Comparison of ENCODE assay signal across 14 cellular contexts in genomic region chr5:78720234-78720985, GRCh38.
A peak's percentile ranks its signal among the peaks of the same experiment; 100 is the strongest.
DNase-seq lines count a peak whose midpoint lies in the region; ATAC-seq, FAIRE-seq and TF ChIP-seq lines count a peak whose summit lies in the region.
"Had no signal": no experiment of that assay in that cellular context is flagged by ENCODE, and none has a peak within 500 bp of the region (broad histone marks: within the 10 kb centered on the region; RNA-seq: fewer than 3 reads in every experiment).

No MANE protein-coding gene starts in this region.

- BruUV-seq in PC-3 (replicated peaks; lab: Mats Ljungman, UMichigan) = TSS peak; percentile 76

- intact Hi-C loops in PC-3 (cut with micrococcal nuclease) = loop anchor here (5.0 kb wide), 3 partner anchors 48 to 123 kb away; partner anchors contain the start of gene LHFPL2
- intact Hi-C loops in sciatic nerve (cut with DNase I) = no loop called here

- peak overlapping the region; percentile 64 for H2AFZ ChIP-seq in PC-3 (ENCODE audit: low read length)
- peak overlapping the region; percentile 28 for H2AFZ ChIP-seq in keratinocyte (ENCODE audit: control insufficient read depth, low read length)

- dilution Hi-C loops in keratinocyte (cut with MboI; ENCODE audit: extremely low pct_ligation_motif_present, low sequenced_read_pairs) = no loop called here

- no peak for FAIRE-seq in keratinocyte (lab: Jason Lieb, UNC)
- FAIRE-seq: colon had no signal

- no peaks in the 10 kb centered on the region for H3F3A ChIP-seq in PC-3 (ENCODE audit: low read length, unreplicated experiment)

- H3K4me2 ChIP-seq in PC-3 (ENCODE audit: low read length) (peak overlapping the region; percentile 77), keratinocyte (ENCODE audit: control insufficient read depth, extremely low read depth, insufficient read depth, low read depth, low read length) (peak overlapping the region; percentile 17)

- no peaks in the 10 kb centered on the region for H3K36me3 ChIP-seq in PC-3 (ENCODE audit: low read depth, low read length)
- no peaks in the 10 kb centered on the region for H3K36me3 ChIP-seq in keratinocyte (ENCODE audit: control insufficient read depth in 2 of 2, extremely low read depth in 1 of 2, insufficient read depth in 2 of 2, low read length in 2 of 2)
- H3K36me3 ChIP-seq: adrenal gland had no signal

- H3K4me1 ChIP-seq in PC-3 (ENCODE audit: insufficient read depth, low read length) (peaks cover 15% of the 10 kb centered on the region), keratinocyte (ENCODE audit: control insufficient read depth, extremely low read depth, insufficient read depth, low read length) (peaks cover 5% of the 10 kb centered on the region)
- H3K4me1 ChIP-seq: adrenal gland had no signal

- H3K9me3 ChIP-seq in PC-3 (ENCODE audit: low read length) (no peaks in the 10 kb centered on the region), keratinocyte (ENCODE audit: control insufficient read depth, low read depth, low read length) (no peaks in the 10 kb centered on the region)
- H3K9me3 ChIP-seq: adrenal gland had no signal

- CTCF ChIA-PET in PC-3 (lab: Charles Lee) = interaction anchor here (0.7 kb wide), 1 partner anchor 1661 kb away, joined by 3 read pairs; no protein-coding TSS in a partner anchor

- TF ChIP-seq CTCF in PC-3 (conservative IDR thresholded peaks at IDR 0.05; ENCODE audit: low read depth, low read length) (no peak), keratinocyte (optimal IDR thresholded peaks at IDR 0.05 in 1 of 3, IDR thresholded peaks at IDR 0.05 in 1 of 3, conservative IDR thresholded peaks at IDR 0.05 in 1 of 3; ENCODE audit: extremely low read depth in 1 of 3, insufficient read depth in 2 of 3, low read length in 3 of 3) (no peak)

- H3K79me2 ChIP-seq in PC-3 (ENCODE audit: low read length) = no peaks in the 10 kb centered on the region
- H3K79me2 ChIP-seq in keratinocyte (ENCODE audit: control insufficient read depth, insufficient read depth, low read length) = no peaks in the 10 kb centered on the region

- H4K20me1 ChIP-seq in PC-3 (ENCODE audit: low read length) (no peaks in the 10 kb centered on the region), keratinocyte (ENCODE audit: control insufficient read depth, extremely low read depth, insufficient read depth, low read length) (no peaks in the 10 kb centered on the region)

- H3K27ac ChIP-seq in PC-3 (ENCODE audit: low read length) (peak overlapping the region; percentile 49), keratinocyte (ENCODE audit: control insufficient read depth, insufficient read depth, low read length) (no peak overlapping the region)
- H3K27ac ChIP-seq: adrenal gland had no signal

- H3K9ac ChIP-seq in PC-3 (ENCODE audit: low read length) = no peak overlapping the region
- H3K9ac ChIP-seq in keratinocyte (ENCODE audit: control insufficient read depth, extremely low read depth, insufficient read depth, low read length) = no peak overlapping the region

- DNase-seq in DMS53 (lab: John Stamatoyannopoulos, UW) = peak; percentile 70
- DNase-seq in PC-3 = no peak
- no peak for DNase-seq in keratinocyte (ENCODE audit: low read depth, low spot score)
- DNase-seq in sciatic nerve (ENCODE audit: low spot score) = no peak
- DNase-seq in HK-2 (ENCODE audit: unreplicated experiment) = no peak
- no peak for DNase-seq in mucosa of gallbladder (ENCODE audit: low spot score)
- DNase-seq: adrenal gland; C1 segment of cervical spinal cord; KG1; NCI-H187; stimulated activated CD4-positive, alpha-beta T cell treated with anti-CD3 and anti-CD28 coated beads, Interleukin-2, amount 100 ng/mL, for 24 hours had no signal

- ATAC-seq in PC-3 (peak; percentile 86), sciatic nerve (peak; percentile 41), GM18909 (IDR thresholded peaks at IDR 0.05; ENCODE audit: poor library complexity, unreplicated experiment) (no peak), GM18858 (IDR thresholded peaks at IDR 0.05; ENCODE audit: unreplicated experiment) (no peak)

- H3K9me2 ChIP-seq in PC-3 (replicated peaks; ENCODE audit: low read length) = no peaks in the 10 kb centered on the region

- POLR2A ChIA-PET in PC-3 (lab: Charles Lee; ENCODE audit: unreplicated experiment) = interaction anchor here (0.6 kb wide), 2 partner anchors 72 to 104 kb away, joined by 3 read pairs; partner anchors contain the start of gene LHFPL2

- H3K4me3 ChIP-seq in PC-3 (ENCODE audit: low read length) (peak overlapping the region; percentile 33; the same call in 1 of the 2 replicates), keratinocyte (ENCODE audit: control insufficient read depth in 2 of 3, extremely low read depth in 1 of 3, insufficient read depth in 2 of 3, low read depth in 1 of 3, low read length in 3 of 3) (no peak overlapping the region)
- H3K4me3 ChIP-seq: adrenal gland had no signal

- H3K9me1 ChIP-seq in keratinocyte (ENCODE audit: control insufficient read depth, extremely low read depth, insufficient read depth, low read length) = no peaks in the 10 kb centered on the region

- H3K27me3 ChIP-seq in PC-3 (ENCODE audit: low read length) (no peaks in the 10 kb centered on the region), keratinocyte (ENCODE audit: control insufficient read depth, extremely low read depth, insufficient read depth, low read length) (no peaks in the 10 kb centered on the region)
- H3K27me3 ChIP-seq: adrenal gland had no signal

Comparison
In these comparisons a context has a peak if more than half of its experiments do, and no peak if none do; other contexts are left out.
1. ATAC-seq: peak in PC-3 (single experiment) and sciatic nerve (single experiment); none in GM18909 (single experiment) and GM18858 (single experiment).